In the genomic region with DNA sequence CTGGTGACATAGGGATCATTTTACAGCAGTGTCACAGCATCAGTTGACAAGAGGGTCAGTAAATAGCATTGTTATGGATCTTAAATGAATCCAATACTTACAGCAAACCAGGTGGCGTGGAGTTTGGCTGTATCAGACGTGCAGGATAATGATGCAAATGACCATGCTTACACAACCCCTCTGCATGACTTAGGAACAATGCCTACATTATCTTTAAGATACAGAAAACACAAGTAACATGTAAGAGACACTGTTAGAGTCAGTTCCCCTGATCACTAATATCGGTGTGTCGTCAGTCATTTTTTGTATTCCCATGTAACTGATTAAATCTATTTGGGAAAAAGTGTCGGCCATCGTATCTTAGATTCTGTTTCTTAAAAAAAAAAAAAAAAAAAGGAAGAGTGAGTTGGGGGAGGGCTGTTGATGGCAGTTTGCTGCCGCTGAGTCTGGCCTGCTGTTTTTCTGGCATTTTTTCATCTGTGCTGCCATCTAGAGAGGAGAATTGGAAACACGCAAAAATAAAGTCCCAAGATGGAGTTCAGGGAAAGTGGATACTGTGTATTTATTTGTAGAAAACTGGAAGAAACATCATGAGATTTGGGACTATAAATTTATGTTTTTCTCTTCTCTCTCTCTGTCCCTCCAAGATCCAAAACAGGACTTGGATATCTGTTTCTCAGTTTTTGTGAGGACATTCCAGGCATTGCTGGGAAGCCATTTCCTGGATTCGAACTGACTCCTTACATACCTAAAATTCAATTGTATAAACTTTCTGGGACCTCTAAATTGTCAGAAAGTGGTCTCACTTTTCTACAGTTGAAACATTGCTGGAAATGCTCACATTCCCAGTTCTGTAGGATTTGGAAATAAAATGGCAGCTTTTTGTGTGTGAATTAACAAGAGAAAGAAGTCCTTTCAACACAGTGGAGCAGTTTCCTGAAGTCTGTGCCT, we compare ENCODE assay signal across 8 cellular contexts.
DNase-seq lines count a peak whose midpoint lies in the region; ATAC-seq and TF ChIP-seq lines count a peak whose summit lies in the region.

No MANE protein-coding gene starts in this region.

- H3K9me3 ChIP-seq in CD4-positive, alpha-beta memory T cell (ENCODE audit: control insufficient read depth in 1 of 2, low read length in 2 of 2), result no peaks in the 10 kb centered on the region
- no peaks in the 10 kb centered on the region for H3K9me3 ChIP-seq in esophagus squamous epithelium
- no peaks in the 10 kb centered on the region for H3K9me3 ChIP-seq in muscle layer of duodenum (ENCODE audit: control insufficient read depth in 1 of 2, low read length in 2 of 2)
- H3K9me3 ChIP-seq in upper lobe of right lung, result no peaks in the 10 kb centered on the region

- intact Hi-C loops in CD4-positive, alpha-beta memory T cell (cut with micrococcal nuclease), result loop anchor here (1.0 to 5.0 kb wide), 5 partner anchors 36 to 1330 kb away; a partner anchor contains a TSS
- intact Hi-C loops in esophagus squamous epithelium (cut with DNase I) (loop anchor here (5.0 to 10.0 kb wide), 2 partner anchors 170 to 392 kb away; no protein-coding TSS in a partner anchor), upper lobe of right lung (cut with DNase I) (no loop called here)

- H3K27me3 ChIP-seq in CD4-positive, alpha-beta memory T cell (ENCODE audit: insufficient read depth, low read length), result no peaks in the 10 kb centered on the region
- H3K27me3 ChIP-seq in esophagus squamous epithelium (no peaks in the 10 kb centered on the region), muscle layer of duodenum (ENCODE audit: low read depth, low read length) (no peaks in the 10 kb centered on the region), upper lobe of right lung (no peaks in the 10 kb centered on the region)

- peak in 5 of 6 experiments; percentile 58 to 78 (median 70) for TF ChIP-seq CTCF in esophagus squamous epithelium (IDR thresholded peaks at IDR 0.05)
- peak; percentile 63 for TF ChIP-seq CTCF in upper lobe of right lung (IDR thresholded peaks at IDR 0.05)

- POLR2A ChIA-PET in CD4-positive, alpha-beta memory T cell (lab: Charles Lee; ENCODE audit: partially characterized antibody), result interaction anchor here (1.0 to 3.0 kb wide), 8 partner anchors 22 to 169 kb away, joined by 3 to 34 read pairs (median 5); a partner anchor contains a TSS

- peaks cover 0 to 13% (median 6%) of the 10 kb centered on the region in 4 donors for H3K4me1 Mint-ChIP-seq in CD4-positive, alpha-beta memory T cell

- no peak overlapping the region for H3K4me3 ChIP-seq in CD4-positive, alpha-beta memory T cell (ENCODE audit: low read length in 2 of 2)
- H3K4me3 ChIP-seq in esophagus squamous epithelium (peak overlapping the region in 2 of 4 donors; percentile 6 to 25), muscle layer of duodenum (ENCODE audit: low read depth in 1 of 2, low read length in 2 of 2) (peak overlapping the region in 1 of 2 donors; percentile 48), upper lobe of right lung (no peak overlapping the region)

- H3K27me3 Mint-ChIP-seq in CD4-positive, alpha-beta memory T cell, result no peaks in the 10 kb centered on the region

- H3K36me3 ChIP-seq in CD4-positive, alpha-beta memory T cell (ENCODE audit: insufficient read depth, low read length), result no peaks in the 10 kb centered on the region
- no peaks in the 10 kb centered on the region for H3K36me3 ChIP-seq in esophagus squamous epithelium
- no peaks in the 10 kb centered on the region for H3K36me3 ChIP-seq in muscle layer of duodenum (ENCODE audit: control insufficient read depth in 1 of 2, insufficient read depth in 2 of 2, low read length in 2 of 2)
- no peaks in the 10 kb centered on the region for H3K36me3 ChIP-seq in upper lobe of right lung

- WGBS in esophagus squamous epithelium, 2 donors, result 23 to 29% methylated on average over 9 of the region's 9 CpGs

- H3K4me1 ChIP-seq in CD4-positive, alpha-beta memory T cell (ENCODE audit: insufficient read depth, low read length), result peaks cover 10% of the 10 kb centered on the region
- H3K4me1 ChIP-seq in esophagus squamous epithelium (peaks cover 0 to 33% (median 3%) of the 10 kb centered on the region in 3 donors), muscle layer of duodenum (ENCODE audit: control insufficient read depth in 1 of 2, insufficient read depth in 2 of 2, low read length in 2 of 2) (peaks cover 0 to 4% of the 10 kb centered on the region in 2 donors), upper lobe of right lung (peaks cover 4% of the 10 kb centered on the region)

- TF ChIP-seq POLR2A in esophagus squamous epithelium (IDR thresholded peaks at IDR 0.05), result no peak

- ATAC-seq in GM18909 (IDR thresholded peaks at IDR 0.05; ENCODE audit: poor library complexity, unreplicated experiment) (peak; percentile 78), HG03175 (IDR thresholded peaks at IDR 0.05; ENCODE audit: unreplicated experiment) (peak; percentile 87), upper lobe of right lung (peak; percentile 92)

- peak in 4 of 5 donors; percentile 55 to 62 (median 60) for DNase-seq in CD4-positive, alpha-beta memory T cell
- DNase-seq in NCI-H345 (lab: John Stamatoyannopoulos, UW) (peak; percentile 64), esophagus squamous epithelium (lab: John Stamatoyannopoulos, UW) (no peak), upper lobe of right lung (no peak)
- peak; percentile 41 for DNase-seq in activated CD4-positive, alpha-beta T cell treated with anti-CD3 and anti-CD28 coated beads for 48 hours

- CTCF ChIA-PET in CD4-positive, alpha-beta memory T cell (lab: Charles Lee; ENCODE audit: partially characterized antibody), result interaction anchor here (0.7 to 6.7 kb wide), 16 partner anchors 10 to 779 kb away, joined by 3 to 178 read pairs (median 7); a partner anchor contains a TSS

- no peak overlapping the region for H3K4me3 Mint-ChIP-seq in CD4-positive, alpha-beta memory T cell

- H3K27ac Mint-ChIP-seq in CD4-positive, alpha-beta memory T cell, result peak overlapping the region in 4 of 7 donors; percentile 33 to 78 (median 64)

- H3K36me3 Mint-ChIP-seq in CD4-positive, alpha-beta memory T cell, result peaks cover 2 to 4% of the 10 kb centered on the region in 2 donors

- H3K9me3 Mint-ChIP-seq in CD4-positive, alpha-beta memory T cell, result no peaks in the 10 kb centered on the region

- H3K27ac ChIP-seq in CD4-positive, alpha-beta memory T cell (ENCODE audit: low read depth, low read length), result no peak overlapping the region
- H3K27ac ChIP-seq in esophagus squamous epithelium (peak overlapping the region in 3 of 4 donors; percentile 30 to 67 (median 30)), muscle layer of duodenum (ENCODE audit: low read length) (peak overlapping the region; percentile 40), upper lobe of right lung (no peak overlapping the region)

Comparison
In these comparisons a context has a peak if more than half of its experiments do, and no peak if none do; other contexts are left out.
1. DNase-seq: peak in CD4-positive, alpha-beta memory T cell (4 of 5), NCI-H345 (single experiment) and activated CD4-positive, alpha-beta T cell treated with anti-CD3 and anti-CD28 coated beads for 48 hours (single experiment); none in esophagus squamous epithelium (single experiment) and upper lobe of right lung (single experiment).
2. H3K27ac ChIP-seq: peak in esophagus squamous epithelium (3 of 4) and muscle layer of duodenum (single experiment); none in CD4-positive, alpha-beta memory T cell (single experiment) and upper lobe of right lung (single experiment).
3. Peak in every context shown above with its lines, with median percentiles within 50 percentile points of each other: ATAC-seq.